Comparison of ENCODE assay signal across 18 cellular contexts in the genomic region with DNA sequence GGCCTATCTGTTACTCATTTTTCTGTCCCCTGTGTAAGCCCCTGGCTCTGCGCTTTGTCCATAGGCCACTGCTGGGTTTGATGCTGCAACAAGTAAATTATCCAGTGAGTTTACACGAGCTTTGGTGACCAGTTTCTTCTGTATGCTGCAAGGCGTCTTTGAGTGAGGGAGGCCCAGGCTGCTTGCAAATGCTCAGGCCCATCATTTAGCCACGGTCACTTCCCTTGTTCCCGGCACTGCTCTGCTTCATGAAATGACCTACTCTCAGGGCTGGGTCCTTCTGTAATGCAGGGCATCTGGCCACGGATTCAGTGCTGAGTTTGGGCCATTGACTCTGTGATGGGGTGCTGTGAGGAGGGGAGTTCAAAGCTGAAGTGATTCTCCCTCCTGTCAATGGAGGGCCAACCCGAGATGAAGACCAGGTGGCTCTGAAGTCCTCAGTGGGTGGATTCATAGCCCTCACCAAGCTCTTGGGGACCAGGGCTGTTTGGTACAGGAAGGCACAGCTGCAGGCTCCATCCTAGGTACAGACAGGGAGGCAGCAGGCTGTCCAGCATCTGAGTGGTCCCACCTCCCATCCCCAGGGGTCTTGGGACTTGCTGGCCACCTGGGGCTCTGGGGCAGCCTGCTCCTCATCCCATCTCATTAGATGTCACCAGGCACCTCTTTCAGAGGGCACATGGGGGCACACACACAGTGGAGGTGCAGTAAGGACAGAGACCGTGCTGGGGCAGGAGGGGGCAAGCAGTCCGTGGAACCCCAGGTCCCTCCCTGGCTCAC. TPM values are rescaled to one million over a fixed set of nuclear protein-coding genes. Genes with fewer than 3 reads are reported as not detected.
"Had no signal": no experiment of that assay in that cellular context is flagged by ENCODE, and none has a peak within 500 bp of the region (broad histone marks: within the 10 kb centered on the region; RNA-seq: fewer than 3 reads in every experiment).

No MANE protein-coding gene starts in this region.

- DNase-seq: foreskin keratinocyte had no signal

- H3K27ac ChIP-seq: adrenal gland, ascending aorta, brain microvascular endothelial cell, esophagus muscularis mucosa, foreskin keratinocyte, heart right ventricle, lower lobe of right lung, parathyroid adenoma, right atrium auricular region, suprapubic skin, tibial artery had no signal

- H3K27me3 ChIP-seq: adrenal gland, brain microvascular endothelial cell, right atrium auricular region had no signal

- H2AFZ ChIP-seq: parathyroid adenoma had no signal

- H3K4me1 ChIP-seq: adrenal gland, ascending aorta, esophagus muscularis mucosa, foreskin keratinocyte, heart right ventricle, lower lobe of right lung, parathyroid adenoma, right atrium auricular region, suprapubic skin, tibial artery had no signal

- H3K4me3 ChIP-seq: adrenal gland, ascending aorta, esophagus muscularis mucosa, heart right ventricle, lower lobe of right lung, right atrium auricular region, suprapubic skin, tibial artery had no signal

- H3K36me3 ChIP-seq: adrenal gland, ascending aorta, brain microvascular endothelial cell, esophagus muscularis mucosa, heart right ventricle, lower lobe of right lung, right atrium auricular region, suprapubic skin, tibial artery had no signal

- H3K79me2 ChIP-seq: parathyroid adenoma had no signal

- H3K9ac ChIP-seq: parathyroid adenoma had no signal

- H3K9me3 ChIP-seq: adrenal gland, ascending aorta, esophagus muscularis mucosa, heart right ventricle, lower lobe of right lung, right atrium auricular region, suprapubic skin, tibial artery had no signal

RNA-seq across cellular contexts. Expression of a gene that starts 21.7 kb away (rescaled TPM):
- total RNA-seq: activated CD4-positive, alpha-beta memory T cell treated with anti-CD3 and anti-CD28 coated beads for 36 hours; activated CD4-positive, alpha-beta T cell treated with anti-CD3 and anti-CD28 coated beads, Interleukin-2, amount 10 ng/mL, durations not matched to agents 24 days and 14 days; activated naive CD8-positive, alpha-beta T cell treated with anti-CD3 and anti-CD28 coated beads for 36 hours; activated T-helper 2 cell treated with anti-CD3 and anti-CD28 coated beads, Interferon-gamma antibody, Interleukin-2, Interleukin-4, amounts not matched to agents 10 μg/mL and 5 μg/mL and 100 μg/mL, durations not matched to agents 14 hours and 24 hours and 36 hours; adrenal gland; ascending aorta; endodermal cell; esophagus muscularis mucosa; foreskin keratinocyte; glomerular endothelial cell; heart right ventricle; lower lobe of right lung; right atrium auricular region; ureter had no signal
- polyA plus RNA-seq: adrenal gland, foreskin keratinocyte had no signal
